ENCODE assay signal across 6 cellular contexts in genomic region chr1:65577982-65578381, GRCh38.
DNase-seq lines count a peak whose midpoint lies in the region; TF ChIP-seq lines count a peak whose summit lies in the region.
"Not testable (repeated sequence)": the region's sequence is repeated elsewhere in the genome, so short reads cannot be mapped to it uniquely, and the experiment has no call there.

No MANE protein-coding gene starts in this region.

- H3K9me3 Mint-ChIP-seq in MCF 10A (ENCODE audit: unreplicated experiment); progenitor cell of endocrine pancreas (ENCODE audit: low read depth): not testable (repeated sequence)

- DNase-seq in EL (peak; percentile 20), M059J (ENCODE audit: low read depth) (peak; percentile 29), MCF 10A (ENCODE audit: unreplicated experiment) (peak; percentile 5), fibroblast of pulmonary artery (ENCODE audit: low read depth) (peak; percentile 5)
- DNase-seq in progenitor cell of endocrine pancreas (ENCODE audit: low spot score, unreplicated experiment), result not testable (repeated sequence)

- H3K4me3 Mint-ChIP-seq in MCF 10A (ENCODE audit: unreplicated experiment); progenitor cell of endocrine pancreas (ENCODE audit: low read depth): not testable (repeated sequence)

- H3K9me3 ChIP-seq in HEK293 (ENCODE audit: control insufficient read depth, insufficient read depth, low read depth, low read length), result not testable (repeated sequence)

- H3K27ac ChIP-seq in HEK293 (ENCODE audit: extremely low read depth, low read depth, low read length), result not testable (repeated sequence)

- not testable (repeated sequence) for H3K27me3 Mint-ChIP-seq in MCF 10A (ENCODE audit: insufficient read depth, unreplicated experiment); progenitor cell of endocrine pancreas

- CTCF ChIA-PET in HEK293 (lab: Yijun Ruan, JAX), result not testable (repeated sequence)
- CTCF ChIA-PET in MCF 10A (lab: Yijun Ruan, JAX), result interaction anchor here (0.6 kb wide), 1 partner anchor 368 kb away, joined by 3 read pairs; no protein-coding TSS in a partner anchor

- not testable (repeated sequence) for H3K4me3 ChIP-seq in HEK293 (ENCODE audit: low read depth, low read length); fibroblast of pulmonary artery (replicated peaks; ENCODE audit: low read depth, low read length)

- not testable (repeated sequence) for H3K36me3 ChIP-seq in HEK293 (ENCODE audit: control insufficient read depth in 2 of 2, insufficient read depth in 1 of 2, low read length in 2 of 2)

- not testable (repeated sequence) for TF ChIP-seq CTCF in HEK293 (tag by site-specific recombination; IDR thresholded peaks at IDR 0.05); MCF 10A (IDR thresholded peaks at IDR 0.05; ENCODE audit: unreplicated experiment); fibroblast of pulmonary artery (IDR thresholded peaks at IDR 0.05; ENCODE audit: low read length, missing control alignments); progenitor cell of endocrine pancreas (IDR thresholded peaks at IDR 0.05; ENCODE audit: unreplicated experiment)

- not testable (repeated sequence) for BruUV-seq in MCF 10A (replicated peaks; lab: Mats Ljungman, UMichigan)

- H3K4me1 ChIP-seq in HEK293 (ENCODE audit: control insufficient read depth, insufficient read depth, low read length), result not testable (repeated sequence)

- not testable (repeated sequence) for H3K36me3 Mint-ChIP-seq in MCF 10A (ENCODE audit: insufficient read depth, unreplicated experiment); progenitor cell of endocrine pancreas (ENCODE audit: insufficient read depth)

- H3K27ac Mint-ChIP-seq in MCF 10A (ENCODE audit: low read depth, unreplicated experiment), result not testable (repeated sequence)
- H3K27ac Mint-ChIP-seq in progenitor cell of endocrine pancreas, result peak overlapping the region; percentile 67

- intact Hi-C loops in MCF 10A (cut with micrococcal nuclease), result not testable (repeated sequence)

- POLR2A ChIA-PET in HEK293 (lab: Yijun Ruan, JAX); MCF 10A (lab: Yijun Ruan, JAX): not testable (repeated sequence)

- not testable (repeated sequence) for H3K4me1 Mint-ChIP-seq in MCF 10A (ENCODE audit: insufficient read depth, unreplicated experiment); progenitor cell of endocrine pancreas (ENCODE audit: low read depth)

TF ChIP-seq in HEK293, 187 proteins besides CTCF, POLR2A, EP300 and RAD21:
- TF ChIP-seq ZNF146 (tag by site-specific recombination; IDR thresholded peaks at IDR 0.05), result peak; percentile 87
- TF ChIP-seq ZNF580 (tag by site-specific recombination; IDR thresholded peaks at IDR 0.05), result peak; percentile 63; the same call in 1 of the 2 replicates
